In genomic region chr11:102495161-102496042, GRCh38 we compare ENCODE assay signal across 1 cellular context.
TF ChIP-seq lines count a peak whose summit lies in the region.

No MANE protein-coding gene starts in this region.

TF ChIP-seq in K562, 482 proteins besides CTCF, POLR2A, EP300 and RAD21 (continued from another document):
- TF ChIP-seq MAX (CRISPR knock-in tag; IDR thresholded peaks at IDR 0.05) (no peak), HDAC1 (IDR thresholded peaks at IDR 0.05) (no peak), ZNF280B (CRISPR knock-in tag; IDR thresholded peaks at IDR 0.05) (no peak), XRCC3 (IDR thresholded peaks at IDR 0.05) (no peak), PREB (CRISPR knock-in tag; IDR thresholded peaks at IDR 0.05) (no peak), ZC3H8 (IDR thresholded peaks at IDR 0.05) (no peak), RBM17 (IDR thresholded peaks at IDR 0.05; ENCODE audit: borderline replicate concordance, low read depth, low read length) (no peak), POLR2AphosphoS2 (IDR thresholded peaks at IDR 0.05; ENCODE audit: low read length) (no peak), ZZZ3 (IDR thresholded peaks at IDR 0.05) (no peak), CEBPG (CRISPR knock-in tag; IDR thresholded peaks at IDR 0.05) (no peak), CEBPG (tag; conservative IDR thresholded peaks at IDR 0.05 in 1 of 2, IDR thresholded peaks at IDR 0.05 in 1 of 2) (peak; percentile 70 to 76), SMC3 (conservative IDR thresholded peaks at IDR 0.05; ENCODE audit: insufficient read depth, low read depth, low read length) (peak; percentile 79), MITF (IDR thresholded peaks at IDR 0.05) (no peak)
